In genomic region chr3:194142156-194142910, GRCh38 we compare ENCODE assay signal across 8 cellular contexts. TPM values are rescaled to one million over a fixed set of nuclear protein-coding genes. Genes with fewer than 3 reads are reported as not detected.
DNase-seq lines count a peak whose midpoint lies in the region; TF ChIP-seq lines count a peak whose summit lies in the region.

No MANE protein-coding gene starts in this region.

- TF ChIP-seq CTCF in endodermal cell (conservative IDR thresholded peaks at IDR 0.05) (no peak), nephron (IDR thresholded peaks at IDR 0.05; ENCODE audit: unreplicated experiment in 3 of 3) (no peak)

- DNase-seq in DMS79 treated with DMSO at 0.1 percent for 48 hours (lab: John Stamatoyannopoulos, UW) = peak; percentile 78
- no peak for DNase-seq in NT2/D1 (ENCODE audit: low read depth, low spot score)
- no peak for DNase-seq in endodermal cell
- no peak for DNase-seq in stimulated activated CD4-positive, alpha-beta T cell treated with anti-CD3 and anti-CD28 coated beads, Interleukin-1b, Interleukin-23, amount 100 ng/mL, for 48 hours
- DNase-seq in NCI-H1436 (lab: John Stamatoyannopoulos, UW) = no peak
- DNase-seq in activated effector memory CD4-positive, alpha-beta T cell treated with Interleukin-2 at 50 U/mL for 16 hours = no peak
- no peak for DNase-seq in posterior vena cava (ENCODE audit: low spot score)

- H3K27me3 ChIP-seq in NT2/D1 (ENCODE audit: insufficient read depth, insufficient read length) (peaks cover 8% of the 10 kb centered on the region), endodermal cell (ENCODE audit: control insufficient read depth, insufficient read depth, low read length, poor library complexity, severe bottlenecking) (no peaks in the 10 kb centered on the region)

- H3K27me3 Mint-ChIP-seq in endodermal cell (ENCODE audit: insufficient read depth) (peaks cover 2% of the 10 kb centered on the region), nephron (ENCODE audit: low read depth) (peaks cover 18% of the 10 kb centered on the region)

- H3K27ac ChIP-seq in endodermal cell (ENCODE audit: low read depth, low read length) = peak overlapping the region; percentile 91

- H3K9me3 Mint-ChIP-seq in endodermal cell (no peaks in the 10 kb centered on the region), nephron (no peaks in the 10 kb centered on the region)

- H3K4me1 ChIP-seq in NT2/D1 (ENCODE audit: insufficient read depth, insufficient read length) (peaks cover 10% of the 10 kb centered on the region), endodermal cell (ENCODE audit: control insufficient read depth, insufficient read depth, low read length) (peaks cover 16% of the 10 kb centered on the region)

- H3K36me3 ChIP-seq in NT2/D1 (ENCODE audit: insufficient read depth, insufficient read length, low read length) = peaks cover 16% of the 10 kb centered on the region
- H3K36me3 ChIP-seq in endodermal cell (ENCODE audit: control insufficient read depth, insufficient read depth, low read length) = no peaks in the 10 kb centered on the region

- H3K36me3 Mint-ChIP-seq in endodermal cell (ENCODE audit: low read depth) = peaks cover 4% of the 10 kb centered on the region
- H3K36me3 Mint-ChIP-seq in nephron (ENCODE audit: low read depth) = peaks cover 12% of the 10 kb centered on the region

- peak overlapping the region; percentile 74 for H3K27ac Mint-ChIP-seq in endodermal cell
- peak overlapping the region; percentile 92 to 95 (median 94) for H3K27ac Mint-ChIP-seq in nephron

- 72 to 75% methylated on average over 10 to 14 of the region's 14 CpGs for WGBS in endodermal cell (ENCODE audit: insufficient coverage in 1 of 2, insufficient read length in 1 of 2), 2 experiments

- peak overlapping the region; percentile 29 for H3K4me3 Mint-ChIP-seq in endodermal cell
- peak overlapping the region; percentile 41 to 64 (median 54) for H3K4me3 Mint-ChIP-seq in nephron

- H3K9ac ChIP-seq in NT2/D1 (ENCODE audit: insufficient read length, low read depth) = peak overlapping the region; percentile 78
- H3K9ac ChIP-seq in endodermal cell (ENCODE audit: extremely low read depth, low read length, poor library complexity, severe bottlenecking) = peak overlapping the region; percentile 75

- intact Hi-C loops in posterior vena cava (cut with DNase I) = loop anchor here in 1 of 2 donors (5.0 kb wide), 1 partner anchor 360 kb away; no protein-coding TSS in a partner anchor

- H3K4me3 ChIP-seq in NT2/D1 (ENCODE audit: insufficient read length, low read depth) (peak overlapping the region; percentile 17), endodermal cell (ENCODE audit: low read length) (no peak overlapping the region)

- H3K4me1 Mint-ChIP-seq in endodermal cell (peaks cover 33% of the 10 kb centered on the region), nephron (peaks cover 41% of the 10 kb centered on the region)

- H3K9me3 ChIP-seq in NT2/D1 (ENCODE audit: insufficient read depth, low read length) (no peaks in the 10 kb centered on the region), endodermal cell (ENCODE audit: control insufficient read depth, low read length) (no peaks in the 10 kb centered on the region)

RNA-seq across cellular contexts. Expression of gene HES1, which starts 6.4 kb away (rescaled TPM):
- total RNA-seq in endodermal cell (10 to 100 TPM in 1 of 2 donors, 1 to 10 TPM in 1; 2.1 to 17.5 TPM), posterior vena cava (10 to 100 TPM; 19.5 to 29.2 TPM)
- 63.6 TPM for polyA plus RNA-seq in endodermal cell (2013, experiment 1 of 2)
- polyA plus RNA-seq in endodermal cell (2013, experiment 2 of 2) = 67.6 TPM
